ENCODE assay signal across 3 cellular contexts in the genomic region with DNA sequence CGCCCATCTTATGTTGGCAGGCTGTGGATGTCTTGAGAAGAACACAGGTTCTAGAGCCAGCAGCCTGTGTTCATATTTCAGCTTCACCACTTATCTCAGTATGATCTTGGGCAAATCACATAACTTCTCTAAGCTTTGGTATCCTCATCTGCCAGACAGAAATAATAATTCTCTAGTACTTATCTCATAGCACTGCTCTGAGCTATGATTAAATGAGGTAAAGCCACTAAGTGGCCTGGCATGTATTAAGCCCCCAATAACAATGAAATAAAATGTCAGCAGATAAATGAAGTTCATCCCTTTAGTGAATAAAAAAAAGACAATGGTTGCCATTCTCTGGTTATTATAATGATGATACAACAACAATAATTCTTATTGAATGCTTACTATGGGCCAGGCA.
TF ChIP-seq lines count a peak whose summit lies in the region.

No MANE protein-coding gene starts in this region.

TF ChIP-seq in GM23338, 12 proteins besides CTCF, POLR2A, EP300 and RAD21 (continues in another document):
- TF ChIP-seq POLR2AphosphoS5 (IDR thresholded peaks at IDR 0.05; ENCODE audit: low read depth) (no peak), NANOG (IDR thresholded peaks at IDR 0.05; ENCODE audit: borderline replicate concordance) (no peak), STAT1 (IDR thresholded peaks at IDR 0.05; ENCODE audit: unreplicated experiment) (no peak), CREB1 (CRISPR knock-in tag; IDR thresholded peaks at IDR 0.05; ENCODE audit: low read depth) (no peak), ZNF114 (CRISPR knock-in tag; IDR thresholded peaks at IDR 0.05) (no peak), JUNB (IDR thresholded peaks at IDR 0.05; ENCODE audit: unreplicated experiment) (no peak), EZH2 (IDR thresholded peaks at IDR 0.05; ENCODE audit: low read depth, unreplicated experiment) (no peak), EZH2phosphoT487 (IDR thresholded peaks at IDR 0.05; ENCODE audit: unreplicated experiment) (no peak)
- TF ChIP-seq, protein P1, sequence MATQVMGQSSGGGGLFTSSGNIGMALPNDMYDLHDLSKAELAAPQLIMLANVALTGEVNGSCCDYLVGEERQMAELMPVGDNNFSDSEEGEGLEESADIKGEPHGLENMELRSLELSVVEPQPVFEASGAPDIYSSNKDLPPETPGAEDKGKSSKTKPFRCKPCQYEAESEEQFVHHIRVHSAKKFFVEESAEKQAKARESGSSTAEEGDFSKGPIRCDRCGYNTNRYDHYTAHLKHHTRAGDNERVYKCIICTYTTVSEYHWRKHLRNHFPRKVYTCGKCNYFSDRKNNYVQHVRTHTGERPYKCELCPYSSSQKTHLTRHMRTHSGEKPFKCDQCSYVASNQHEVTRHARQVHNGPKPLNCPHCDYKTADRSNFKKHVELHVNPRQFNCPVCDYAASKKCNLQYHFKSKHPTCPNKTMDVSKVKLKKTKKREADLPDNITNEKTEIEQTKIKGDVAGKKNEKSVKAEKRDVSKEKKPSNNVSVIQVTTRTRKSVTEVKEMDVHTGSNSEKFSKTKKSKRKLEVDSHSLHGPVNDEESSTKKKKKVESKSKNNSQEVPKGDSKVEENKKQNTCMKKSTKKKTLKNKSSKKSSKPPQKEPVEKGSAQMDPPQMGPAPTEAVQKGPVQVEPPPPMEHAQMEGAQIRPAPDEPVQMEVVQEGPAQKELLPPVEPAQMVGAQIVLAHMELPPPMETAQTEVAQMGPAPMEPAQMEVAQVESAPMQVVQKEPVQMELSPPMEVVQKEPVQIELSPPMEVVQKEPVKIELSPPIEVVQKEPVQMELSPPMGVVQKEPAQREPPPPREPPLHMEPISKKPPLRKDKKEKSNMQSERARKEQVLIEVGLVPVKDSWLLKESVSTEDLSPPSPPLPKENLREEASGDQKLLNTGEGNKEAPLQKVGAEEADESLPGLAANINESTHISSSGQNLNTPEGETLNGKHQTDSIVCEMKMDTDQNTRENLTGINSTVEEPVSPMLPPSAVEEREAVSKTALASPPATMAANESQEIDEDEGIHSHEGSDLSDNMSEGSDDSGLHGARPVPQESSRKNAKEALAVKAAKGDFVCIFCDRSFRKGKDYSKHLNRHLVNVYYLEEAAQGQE (IDR thresholded peaks at IDR 0.05; ENCODE audit: unreplicated experiment), result no peak

TF ChIP-seq in SK-N-SH, 30 proteins besides CTCF, POLR2A, EP300 and RAD21:
- no peak for TF ChIP-seq TAF1 (IDR thresholded peaks at IDR 0.05; ENCODE audit: borderline replicate concordance, low read depth, low read length)
- TF ChIP-seq GATA2 (CRISPR knock-in tag; IDR thresholded peaks at IDR 0.05), result 0 out of 2 replicates have a peak, but pooled peaks have one; percentile 19
- no peak for TF ChIP-seq NRF1 (IDR thresholded peaks at IDR 0.05; ENCODE audit: low read depth, low read length)
- TF ChIP-seq GABPA (IDR thresholded peaks at IDR 0.05; ENCODE audit: low read depth), result no peak
- no peak for TF ChIP-seq SIN3A (IDR thresholded peaks at IDR 0.05; ENCODE audit: borderline replicate concordance, low read depth, low read length)
- peak; percentile 46; the same call in 1 of the 2 replicates for TF ChIP-seq RCOR1 (IDR thresholded peaks at IDR 0.05; ENCODE audit: low read length)
- TF ChIP-seq ELF1 (IDR thresholded peaks at IDR 0.05), result no peak

TF ChIP-seq in SK-N-SH treated with all-trans-retinoic acid at 6 μM for 48 hours, 23 proteins besides CTCF, POLR2A, EP300 and RAD21:
- no peak for TF ChIP-seq ZC3H10 (CRISPR knock-in tag; IDR thresholded peaks at IDR 0.05)
- peak; percentile 61; the same call in 1 of the 2 replicates for TF ChIP-seq TCF4 (CRISPR knock-in tag; IDR thresholded peaks at IDR 0.05; ENCODE audit: borderline replicate concordance)
- TF ChIP-seq ISL1 (CRISPR knock-in tag; IDR thresholded peaks at IDR 0.05), result peak; percentile 42; the same call in 1 of the 2 replicates
